ENCODE assay signal across 16 cellular contexts in genomic region chr3:193214445-193214844, GRCh38. TPM values are rescaled to one million over a fixed set of nuclear protein-coding genes. Genes with fewer than 3 reads are reported as not detected.
A peak's percentile ranks its signal among the peaks of the same experiment; 100 is the strongest.
DNase-seq lines count a peak whose midpoint lies in the region; ATAC-seq, FAIRE-seq and TF ChIP-seq lines count a peak whose summit lies in the region.
"Had no signal": no experiment of that assay in that cellular context is flagged by ENCODE, and none has a peak within 500 bp of the region (broad histone marks: within the 10 kb centered on the region; RNA-seq: fewer than 3 reads in every experiment).

No MANE protein-coding gene starts in this region.

- H3K9ac ChIP-seq in H1 (replicated peaks in 1 of 4; ENCODE audit: extremely low read depth in 1 of 4, low read depth in 3 of 4, low read length in 3 of 4) = no peak overlapping the region

- H3K9me3 ChIP-seq in HEK293 (ENCODE audit: control insufficient read depth, insufficient read depth, low read depth, low read length) (no peaks in the 10 kb centered on the region), MG63 (peaks cover 7% of the 10 kb centered on the region; the same call in 1 of the 2 replicates), H1 (ENCODE audit: insufficient read depth in 2 of 2, low read depth in 1 of 2, low read length in 1 of 2) (no peaks in the 10 kb centered on the region), left lung (no peaks in the 10 kb centered on the region), adrenal gland (replicated peaks in 1 of 3) (no peaks in the 10 kb centered on the region)

- no peak for TF ChIP-seq EP300 in H1 (IDR thresholded peaks at IDR 0.05; ENCODE audit: borderline replicate concordance in 1 of 2, low read depth in 2 of 2, low read length in 2 of 2)

- H3K79me1 ChIP-seq in H1 (ENCODE audit: low read depth, low read length) = no peaks in the 10 kb centered on the region

- no peaks in the 10 kb centered on the region for H3K79me2 ChIP-seq in H1 (ENCODE audit: control insufficient read depth in 1 of 2, insufficient read depth in 2 of 2, low read length in 2 of 2)

- no peak overlapping the region for H2BK5ac ChIP-seq in H1 (ENCODE audit: low read depth, low read length)

- H3K23me2 ChIP-seq in H1 (ENCODE audit: low read depth, low read length) = no peaks in the 10 kb centered on the region

- no peak overlapping the region for H2BK12ac ChIP-seq in H1 (ENCODE audit: low read depth, low read length)

- no peak overlapping the region for H2BK20ac ChIP-seq in H1 (ENCODE audit: low read length)

- CTCF ChIA-PET in HEK293 (lab: Yijun Ruan, JAX) = no interaction called here
- CTCF ChIA-PET in H1 (lab: Charles Lee; ENCODE audit: partially characterized antibody) = no interaction called here

- no peak for FAIRE-seq in H1 (lab: Jason Lieb, UNC)

- H3K4me1 ChIP-seq in HEK293 (ENCODE audit: control insufficient read depth, insufficient read depth, low read length) (no peaks in the 10 kb centered on the region), H1 (replicated peaks in 1 of 4; ENCODE audit: control insufficient read depth in 3 of 4, insufficient read depth in 4 of 4, low read length in 3 of 4) (no peaks in the 10 kb centered on the region), left lung (no peaks in the 10 kb centered on the region), adrenal gland (replicated peaks in 1 of 2) (no peaks in the 10 kb centered on the region)

- H3K4me3 ChIP-seq in HEK293 (ENCODE audit: low read depth, low read length) = no peak overlapping the region
- H3K4me3 ChIP-seq in MG63 = no peak overlapping the region
- H3K4me3 ChIP-seq in H1 (ENCODE audit: extremely low read depth in 1 of 4, insufficient read depth in 2 of 4, low read depth in 3 of 4, low read length in 4 of 4) = no peak overlapping the region
- no peak overlapping the region for H3K4me3 ChIP-seq in left lung
- no peak overlapping the region for H3K4me3 ChIP-seq in adrenal gland
- H3K4me3 ChIP-seq: SK-N-MC had no signal

- POLR2A ChIA-PET in HEK293 (lab: Yijun Ruan, JAX) (no interaction called here), H1 (lab: Charles Lee; ENCODE audit: partially characterized antibody) (no interaction called here)

- H3K14ac ChIP-seq in H1 (ENCODE audit: insufficient read length) = no peak overlapping the region

- H3K4ac ChIP-seq in H1 (replicated peaks; ENCODE audit: insufficient read length, low read depth, low read length) = no peak overlapping the region

- peak; percentile 18 for ATAC-seq in left lung
- ATAC-seq in HG02642 (IDR thresholded peaks at IDR 0.05; ENCODE audit: poor library complexity, unreplicated experiment) = no peak
- ATAC-seq: CD8-positive, alpha-beta T cell; T-cell had no signal

- TF ChIP-seq POLR2A in H1 (IDR thresholded peaks at IDR 0.05; ENCODE audit: control extremely low read depth in 1 of 2, low read depth in 2 of 2, low read length in 2 of 2) (no peak), adrenal gland (IDR thresholded peaks at IDR 0.05) (no peak)

- DNase-seq in MG63 (peak; percentile 72), H1 (ENCODE audit: low read depth in 1 of 2, low spot score in 2 of 2) (no peak), left lung (no peak), SK-N-DZ (ENCODE audit: low spot score) (no peak), adrenal gland (no peak)
- DNase-seq: CD8-positive, alpha-beta T cell; DMS 273 treated with DMSO at 0.1 percent for 48 hours; H9; NCI-H1105 treated with DMSO at 0.1 percent for 48 hours; NCI-H187 treated with DMSO at 0.1 percent for 48 hours; T-cell had no signal

- H3K18ac ChIP-seq in H1 (ENCODE audit: extremely low read depth, low read length) = no peak overlapping the region

- peak overlapping the region; percentile 38; the same call in 1 of the 2 replicates for H2AFZ ChIP-seq in H1 (ENCODE audit: low read length)

- H2AK5ac ChIP-seq in H1 (ENCODE audit: low read depth, low read length) = no peak overlapping the region

- TF ChIP-seq RAD21 in H1 (IDR thresholded peaks at IDR 0.05 in 1 of 2, conservative IDR thresholded peaks at IDR 0.05 in 1 of 2; ENCODE audit: low read depth in 2 of 2, low read length in 2 of 2) = no peak

- WGBS in H1 (ENCODE audit: extremely low coverage in 1 of 2, insufficient coverage in 1 of 2, insufficient read length in 1 of 2, insufficient replicate concordance in 2 of 2, low coverage in 1 of 2, low lambda C conversion rate in 2 of 2, missing lambda C conversion rate in 1 of 2), 2 experiments = 84% methylated on average over 3 of the region's 3 CpGs; no CpG with 5 or more reads in 1 of the 2 experiments
- 66 to 77% (median 74%) methylated on average over 3 of the region's 3 CpGs for WGBS in adrenal gland, 4 donors

- no peak overlapping the region for H2BK120ac ChIP-seq in H1 (replicated peaks; ENCODE audit: low read depth, low read length)

- no peak overlapping the region for H4K91ac ChIP-seq in H1 (replicated peaks; ENCODE audit: insufficient read length, low read length)

- no peak overlapping the region for H3K4me2 ChIP-seq in H1 (ENCODE audit: insufficient read depth in 1 of 2, low read depth in 2 of 2, low read length in 2 of 2)

- no peaks in the 10 kb centered on the region for H3K36me3 ChIP-seq in HEK293 (ENCODE audit: control insufficient read depth in 2 of 2, insufficient read depth in 1 of 2, low read length in 2 of 2)
- H3K36me3 ChIP-seq in MG63 = no peaks in the 10 kb centered on the region
- H3K36me3 ChIP-seq in H1 (ENCODE audit: control insufficient read depth in 2 of 4, insufficient read depth in 4 of 4, low read length in 3 of 4) = no peaks in the 10 kb centered on the region
- H3K36me3 ChIP-seq in left lung = no peaks in the 10 kb centered on the region
- no peaks in the 10 kb centered on the region for H3K36me3 ChIP-seq in adrenal gland (replicated peaks in 1 of 2)

- H4K5ac ChIP-seq in H1 (ENCODE audit: insufficient read length, low read depth, low read length) = no peak overlapping the region

- H3K27ac ChIP-seq in HEK293 (ENCODE audit: extremely low read depth, low read depth, low read length) (no peak overlapping the region), H1 (ENCODE audit: low read depth, low read length) (no peak overlapping the region), left lung (no peak overlapping the region), adrenal gland (no peak overlapping the region)
- H3K27ac ChIP-seq: SK-N-MC had no signal

- H2BK15ac ChIP-seq in H1 (ENCODE audit: low read length) = no peak overlapping the region

- no peak overlapping the region for H3K56ac ChIP-seq in H1 (replicated peaks; ENCODE audit: insufficient read length, low read depth, low read length)

- intact Hi-C loops in left lung (cut with DNase I) (no loop called here), adrenal gland (cut with DNase I) (no loop called here)

- H3K27me3 ChIP-seq in MG63 (no peaks in the 10 kb centered on the region), H1 (replicated peaks in 1 of 4; ENCODE audit: control insufficient read depth in 3 of 4, extremely low read depth in 1 of 4, insufficient read depth in 3 of 4, low read length in 3 of 4) (no peaks in the 10 kb centered on the region), left lung (no peaks in the 10 kb centered on the region), adrenal gland (no peaks in the 10 kb centered on the region)

- no peaks in the 10 kb centered on the region for H4K20me1 ChIP-seq in H1 (replicated peaks in 1 of 2; ENCODE audit: control insufficient read depth in 1 of 2, insufficient read depth in 2 of 2, low read length in 2 of 2)

- TF ChIP-seq CTCF in HEK293 (tag by site-specific recombination; IDR thresholded peaks at IDR 0.05) (no peak), H1 (IDR thresholded peaks at IDR 0.05; ENCODE audit: control extremely low read depth in 1 of 3, insufficient read depth in 1 of 3, low read depth in 1 of 3, low read length in 3 of 3) (no peak), left lung (IDR thresholded peaks at IDR 0.05) (no peak), adrenal gland (IDR thresholded peaks at IDR 0.05) (no peak)

- H4K8ac ChIP-seq in H1 (ENCODE audit: extremely low read depth, insufficient read depth, low read length) = no peak overlapping the region

- H3K23ac ChIP-seq in H1 (ENCODE audit: insufficient read length) = no peak overlapping the region

TF ChIP-seq in HEK293, 187 proteins besides CTCF, POLR2A, EP300 and RAD21 (continues in another document):
- TF ChIP-seq SCRT2 (tag by site-specific recombination; IDR thresholded peaks at IDR 0.05) (peak; percentile 45), ZNF223 (tag by site-specific recombination; IDR thresholded peaks at IDR 0.05) (no peak)

TF ChIP-seq in H1, 55 proteins besides CTCF, POLR2A, EP300 and RAD21 (continues in another document):
- TF ChIP-seq BRCA1 (IDR thresholded peaks at IDR 0.05; ENCODE audit: low read depth, low read length) = no peak
- TF ChIP-seq FOSL1 (IDR thresholded peaks at IDR 0.05; ENCODE audit: insufficient read depth, low read depth, low read length) = no peak
- no peak for TF ChIP-seq CBX5 (IDR thresholded peaks at IDR 0.05; ENCODE audit: low read depth, low read length)
- TF ChIP-seq TCF12 (IDR thresholded peaks at IDR 0.05; ENCODE audit: low read depth, low read length) = no peak
- TF ChIP-seq HDAC6 (IDR thresholded peaks at IDR 0.05; ENCODE audit: low read depth, low read length) = no peak
- no peak for TF ChIP-seq BACH1 (IDR thresholded peaks at IDR 0.05; ENCODE audit: low read length)
- TF ChIP-seq YY1 (IDR thresholded peaks at IDR 0.05; ENCODE audit: low read depth, low read length) = no peak
- no peak for TF ChIP-seq EGR1 (IDR thresholded peaks at IDR 0.05; ENCODE audit: borderline replicate concordance, low read depth, low read length)
- TF ChIP-seq SIN3A (conservative IDR thresholded peaks at IDR 0.05 in 1 of 2, IDR thresholded peaks at IDR 0.05 in 1 of 2; ENCODE audit: low read depth in 1 of 2, low read length in 2 of 2) = no peak
- no peak for TF ChIP-seq SAP30 (IDR thresholded peaks at IDR 0.05; ENCODE audit: insufficient read depth, insufficient replicate concordance, low read length)
- TF ChIP-seq CHD1 (IDR thresholded peaks at IDR 0.05; ENCODE audit: low read depth, low read length) = no peak

RNA-seq across cellular contexts. Expression of gene PLAAT1, which starts 26.6 kb away (rescaled TPM):
- total RNA-seq in MG63 (2014; rRNA removed; shearing (Covaris generic); ENCODE audit: low replicate concordance) = 16.7 and 19.1 TPM in 2 replicates
- 3.4 and 6.0 TPM in 2 replicates for total RNA-seq in H1 (2021; fragmentation: NEBNext Ultra II Directional; extraction: Animal tissue kit (Norgen Biotek cat#: 25700))
- polyA plus RNA-seq in H1 (2011; rRNA removed) (3.7 and 4.5 TPM in 2 replicates), adrenal gland (1 to 10 TPM in 2 of 3 donors, under 1 TPM in 1; 0.84 to 5.6 (median 4.0) TPM)
- 4.3 TPM for polyA plus RNA-seq in H1 (2011; cell fraction: cytosol; rRNA removed)
- 2.8 TPM for polyA plus RNA-seq in H1 (2011; cell fraction: nucleus; rRNA removed)
- 5.3 to 8.5 TPM (median 6.2 TPM) in 4 replicates for polyA plus RNA-seq in H1 (2012, experiment 1 of 2)
- 4.1 TPM for polyA plus RNA-seq in H1 (2012, experiment 2 of 2)
- 6.0 TPM for polyA plus RNA-seq in H1 (2013, experiment 1 of 2)
- polyA plus RNA-seq in H1 (2013, experiment 2 of 2) = 6.2 TPM
- polyA minus RNA-seq in H1 (2011; rRNA and poly(A)+ RNA removed) = 1.1 and 2.2 TPM in 2 replicates
- polyA minus RNA-seq in H1 (2011; cell fraction: cytosol; rRNA and poly(A)+ RNA removed) = 1.8 TPM
- 4.3 TPM for polyA minus RNA-seq in H1 (2011; cell fraction: nucleus; rRNA and poly(A)+ RNA removed)
- total RNA-seq in left lung (under 1 TPM in 1 of 2 donors, not detected in 1; 0.26 TPM), adrenal gland (1 to 10 TPM; 1.0 to 5.4 (median 2.4) TPM)
- 0.17 TPM in 1 of 2 replicates, not detected in the other for polyA plus RNA-seq in SK-N-DZ (2014; cell fraction: cytosol; rRNA removed)
- not detected in 2 replicates for polyA plus RNA-seq in SK-N-DZ (2014; cell fraction: nucleus; rRNA removed)
- total RNA-seq: CD8-positive, alpha-beta T cell; OCI-LY7; T-cell had no signal
- polyA plus RNA-seq: AG04450 had no signal
